8 cellular contexts compared by ENCODE assay signal in genomic region chr20:43914286-43914685, GRCh38. TPM values are rescaled to one million over a fixed set of nuclear protein-coding genes. Genes with fewer than 3 reads are reported as not detected.
A peak's percentile ranks its signal among the peaks of the same experiment; 100 is the strongest.
DNase-seq lines count a peak whose midpoint lies in the region; ATAC-seq and TF ChIP-seq lines count a peak whose summit lies in the region.

No MANE protein-coding gene starts in this region.

- TF ChIP-seq CTCF in AG04450 (IDR thresholded peaks at IDR 0.05; ENCODE audit: low read depth, low read length) (no peak), OCI-LY3 (IDR thresholded peaks at IDR 0.05; ENCODE audit: low read depth, low read length) (no peak), sigmoid colon (IDR thresholded peaks at IDR 0.05) (no peak)

- H3K4me1 ChIP-seq in OCI-LY3 (ENCODE audit: low read length), result peaks cover 44% of the 10 kb centered on the region
- H3K4me1 ChIP-seq in sigmoid colon, result peaks cover 0 to 22% (median 12%) of the 10 kb centered on the region in 4 donors

- no peak overlapping the region for H3K27ac ChIP-seq in AG04450 (ENCODE audit: low read depth, low read length)
- H3K27ac ChIP-seq in OCI-LY3 (ENCODE audit: low read length), result peak overlapping the region; percentile 19; the same call in 1 of the 2 replicates
- H3K27ac ChIP-seq in sigmoid colon, result peak overlapping the region in 2 of 4 donors; percentile 12 to 42

- H3K79me2 ChIP-seq in OCI-LY3 (ENCODE audit: low read length), result peaks cover 45% of the 10 kb centered on the region

- H4K20me1 ChIP-seq in OCI-LY3 (ENCODE audit: insufficient read depth, low read length), result peaks cover 26% of the 10 kb centered on the region

- H3K36me3 ChIP-seq in OCI-LY3 (replicated peaks; ENCODE audit: low read depth, low read length) (peaks cover 30% of the 10 kb centered on the region), sigmoid colon (no peaks in the 10 kb centered on the region)

- H3K9me3 ChIP-seq in AG04450 (ENCODE audit: control insufficient read depth, insufficient read depth, low read length) (peaks cover 2% of the 10 kb centered on the region; the same call in 1 of the 2 replicates), OCI-LY3 (ENCODE audit: insufficient read depth, low read length) (peaks cover 14% of the 10 kb centered on the region; the same call in 1 of the 2 replicates), sigmoid colon (peaks cover 0 to 18% (median 6%) of the 10 kb centered on the region in 4 donors)

- H3K4me3 ChIP-seq in AG04450 (ENCODE audit: low read depth, low read length) (peak overlapping the region; percentile 61), OCI-LY3 (ENCODE audit: low read length) (peak overlapping the region; percentile 81), sigmoid colon (peak overlapping the region in 3 of 4 donors; percentile 37 to 48 (median 46))

- H2AFZ ChIP-seq in OCI-LY3 (ENCODE audit: low read depth, low read length), result peak overlapping the region; percentile 73

- no peak for TF ChIP-seq EP300 in sigmoid colon (IDR thresholded peaks at IDR 0.05)

- no peak for DNase-seq in AG04450 (ENCODE audit: low read depth, low spot score)
- peak; percentile 18 for DNase-seq in effector CD8-positive, alpha-beta T cell (lab: John Stamatoyannopoulos, UW)
- no peak for DNase-seq in sigmoid colon
- no peak for DNase-seq in NCI-H2196 treated with DMSO at 0.1 percent for 48 hours (lab: John Stamatoyannopoulos, UW; ENCODE audit: unreplicated experiment)
- DNase-seq in mucosa of gallbladder (ENCODE audit: low spot score), result no peak

- no peak for TF ChIP-seq POLR2A in sigmoid colon (IDR thresholded peaks at IDR 0.05)

- peak overlapping the region; percentile 82 for H3K4me2 ChIP-seq in OCI-LY3 (ENCODE audit: low read length)

- POLR2A ChIA-PET in AG04450 (lab: Yijun Ruan, JAX), result no interaction called here

- CTCF ChIA-PET in AG04450 (lab: Charles Lee), result interaction anchor here (0.5 to 1.5 kb wide), 2 partner anchors 163 to 164 kb away, joined by 4 read pairs; no protein-coding TSS in a partner anchor

- peak overlapping the region; percentile 73 for H3K9ac ChIP-seq in OCI-LY3 (ENCODE audit: low read length)

- WGBS in sigmoid colon, 2 donors, result 7 to 8% methylated on average over 32 of the region's 32 CpGs

- H3K27me3 ChIP-seq in AG04450 (ENCODE audit: control insufficient read depth, insufficient read depth, low read length) (no peaks in the 10 kb centered on the region), OCI-LY3 (ENCODE audit: low read depth, low read length) (no peaks in the 10 kb centered on the region), sigmoid colon (peaks cover 14 to 42% (median 34%) of the 10 kb centered on the region in 3 donors)

- ATAC-seq in GM19397 (IDR thresholded peaks at IDR 0.05; ENCODE audit: unreplicated experiment), result peak; percentile 15
- ATAC-seq in GM21447 (IDR thresholded peaks at IDR 0.05; ENCODE audit: unreplicated experiment), result no peak

- intact Hi-C loops in sigmoid colon (cut with DNase I), result no loop called here

RNA-seq across cellular contexts. Expression of gene TOX2, which starts 0.4 kb away (rescaled TPM):
- 10.6 and 14.3 TPM in 2 replicates for polyA plus RNA-seq in AG04450 (2011; rRNA removed)
- polyA minus RNA-seq in AG04450 (2011; rRNA and poly(A)+ RNA removed), result 9.9 and 10.8 TPM in 2 replicates
- total RNA-seq in sigmoid colon, result 1 to 10 TPM in 2 of 4 donors, under 1 TPM in 2; 0.27 to 3.2 (median 1.2) TPM
- 1 to 10 TPM; 1.2 to 8.1 (median 3.6) TPM for polyA plus RNA-seq in sigmoid colon
- total RNA-seq in mucosa of gallbladder, result 4.5 TPM
